Comparison of ENCODE assay signal across 11 cellular contexts in the genomic region with DNA sequence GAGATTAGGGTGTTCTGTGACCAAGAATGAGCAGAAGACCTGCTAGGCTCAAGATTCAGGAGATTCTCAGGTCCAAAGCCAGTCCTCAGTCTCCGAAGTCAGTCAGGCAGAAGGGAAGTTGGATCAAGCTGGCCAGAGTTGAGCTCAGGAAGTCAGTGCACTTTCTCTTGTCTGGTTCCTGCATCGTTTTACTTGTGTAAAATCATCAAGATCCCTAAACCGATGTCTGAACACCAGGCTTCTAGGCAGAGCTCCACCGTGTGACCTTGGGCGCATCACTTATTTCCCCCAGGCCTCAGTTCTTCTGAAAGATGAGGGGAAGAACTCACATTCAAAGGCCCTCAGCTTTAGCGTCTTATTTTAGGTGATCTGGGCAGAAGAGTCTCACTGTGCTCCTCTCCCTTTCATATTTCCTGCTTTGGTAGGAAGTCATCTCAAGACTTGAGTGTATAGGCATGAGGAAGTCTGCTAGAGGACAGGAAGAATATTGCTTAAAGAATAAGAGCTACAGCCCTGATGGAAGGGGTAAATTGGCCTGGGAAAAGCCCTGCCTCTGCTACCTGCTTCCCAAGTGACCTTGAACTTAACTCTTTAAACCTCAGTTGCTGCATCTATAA. TPM values are rescaled to one million over a fixed set of nuclear protein-coding genes. Genes with fewer than 3 reads are reported as not detected.
DNase-seq lines count a peak whose midpoint lies in the region; ATAC-seq and TF ChIP-seq lines count a peak whose summit lies in the region.
"Had no signal": no experiment of that assay in that cellular context is flagged by ENCODE, and none has a peak within 500 bp of the region (broad histone marks: within the 10 kb centered on the region; RNA-seq: fewer than 3 reads in every experiment).

No MANE protein-coding gene starts in this region.

- no peaks in the 10 kb centered on the region for H4K20me1 ChIP-seq in PC-3 (ENCODE audit: low read length)

- intact Hi-C loops in PC-3 (cut with micrococcal nuclease): no loop called here

- H3K36me3 Mint-ChIP-seq in chondrocyte (ENCODE audit: low read depth): no peaks in the 10 kb centered on the region

- CTCF ChIA-PET in PC-3 (lab: Charles Lee): interaction anchor here (0.6 kb wide), 1 partner anchor 34 kb away, joined by 5 read pairs; no protein-coding TSS in a partner anchor

- POLR2A ChIA-PET in PC-3 (lab: Charles Lee; ENCODE audit: unreplicated experiment): no interaction called here

- H2AFZ ChIP-seq in PC-3 (ENCODE audit: low read length): no peak overlapping the region

- no peak overlapping the region for H3K4me3 ChIP-seq in PC-3 (ENCODE audit: low read length)

- H3K27ac ChIP-seq in PC-3 (ENCODE audit: low read length): peak overlapping the region; percentile 88

- H3K4me1 Mint-ChIP-seq in chondrocyte (ENCODE audit: low read depth): peaks cover 76% of the 10 kb centered on the region

- TF ChIP-seq CTCF in PC-3 (conservative IDR thresholded peaks at IDR 0.05; ENCODE audit: low read depth, low read length): no peak
- no peak for TF ChIP-seq CTCF in chondrocyte (IDR thresholded peaks at IDR 0.05)

- ATAC-seq in PC-3 (no peak), HG02798 (IDR thresholded peaks at IDR 0.05; ENCODE audit: poor library complexity, unreplicated experiment) (no peak)

- peak overlapping the region; percentile 33; the same call in 1 of the 2 replicates for H3K9ac ChIP-seq in PC-3 (ENCODE audit: low read length)

- H3K4me2 ChIP-seq in PC-3 (ENCODE audit: low read length): peak overlapping the region; percentile 37

- H3K4me3 Mint-ChIP-seq in chondrocyte (ENCODE audit: unreplicated experiment): no peak overlapping the region

- H3K36me3 ChIP-seq in PC-3 (ENCODE audit: low read depth, low read length): 0 out of 2 replicates have a peak, but pooled peaks cover 2% of the 10 kb centered on the region

- no peaks in the 10 kb centered on the region for H3K9me3 ChIP-seq in PC-3 (ENCODE audit: low read length)

- H3K79me2 ChIP-seq in PC-3 (ENCODE audit: low read length): peaks cover 85% of the 10 kb centered on the region

- no TSS peak for BruUV-seq in PC-3 (replicated peaks; lab: Mats Ljungman, UMichigan)

- DNase-seq in EL (peak; percentile 31), PC-3 (peak; percentile 19), chondrocyte (ENCODE audit: low spot score) (no peak), pons (ENCODE audit: low spot score) (peak; percentile 26), NCI-H2081 (lab: John Stamatoyannopoulos, UW) (no peak), NCI-H2171 (lab: John Stamatoyannopoulos, UW) (no peak)
- no peak for DNase-seq in stimulated activated CD4-positive, alpha-beta T cell treated with anti-CD3 and anti-CD28 coated beads, Interleukin-2, amount 100 ng/mL, for 24 hours
- DNase-seq: amniotic stem cell, NCI-H82, T1000 had no signal

- H3F3A ChIP-seq in PC-3 (ENCODE audit: low read length, unreplicated experiment): peaks cover 19% of the 10 kb centered on the region

- no peaks in the 10 kb centered on the region for H3K9me2 ChIP-seq in PC-3 (replicated peaks; ENCODE audit: low read length)

- no peaks in the 10 kb centered on the region for H3K27me3 Mint-ChIP-seq in chondrocyte (ENCODE audit: low read depth)

- no peaks in the 10 kb centered on the region for H3K27me3 ChIP-seq in PC-3 (ENCODE audit: low read length)

- peak overlapping the region; percentile 95 for H3K27ac Mint-ChIP-seq in chondrocyte (ENCODE audit: unreplicated experiment)

- peaks cover 87% of the 10 kb centered on the region for H3K4me1 ChIP-seq in PC-3 (ENCODE audit: insufficient read depth, low read length)

- no peaks in the 10 kb centered on the region for H3K9me3 Mint-ChIP-seq in chondrocyte (ENCODE audit: low read depth)

RNA-seq across cellular contexts. Expression of gene NF2, which starts 20.2 kb away (rescaled TPM):
- 113 and 154 TPM in 2 replicates for total RNA-seq in PC-3 (2014; rRNA removed)
- 73.0 to 90.9 TPM (median 75.0 TPM) in 3 replicates for total RNA-seq in chondrocyte

RNA-seq across cellular contexts. Expression of gene NIPSNAP1, which starts 42.7 kb away (rescaled TPM):
- 68.8 and 75.4 TPM in 2 replicates for total RNA-seq in PC-3 (2014; rRNA removed)
- 33.4 to 40.8 TPM (median 35.3 TPM) in 3 replicates for total RNA-seq in chondrocyte

Comparison
In these comparisons a context has a peak if more than half of its experiments do, and no peak if none do; other contexts are left out.
1. DNase-seq: peak in EL (single experiment), PC-3 (single experiment) and pons (single experiment); none in chondrocyte (single experiment), NCI-H2081 (0 of 2), stimulated activated CD4-positive, alpha-beta T cell treated with anti-CD3 and anti-CD28 coated beads, Interleukin-2, amount 100 ng/mL, for 24 hours (0 of 2) and NCI-H2171 (single experiment).